2 cellular contexts compared by ENCODE assay signal in the genomic region with DNA sequence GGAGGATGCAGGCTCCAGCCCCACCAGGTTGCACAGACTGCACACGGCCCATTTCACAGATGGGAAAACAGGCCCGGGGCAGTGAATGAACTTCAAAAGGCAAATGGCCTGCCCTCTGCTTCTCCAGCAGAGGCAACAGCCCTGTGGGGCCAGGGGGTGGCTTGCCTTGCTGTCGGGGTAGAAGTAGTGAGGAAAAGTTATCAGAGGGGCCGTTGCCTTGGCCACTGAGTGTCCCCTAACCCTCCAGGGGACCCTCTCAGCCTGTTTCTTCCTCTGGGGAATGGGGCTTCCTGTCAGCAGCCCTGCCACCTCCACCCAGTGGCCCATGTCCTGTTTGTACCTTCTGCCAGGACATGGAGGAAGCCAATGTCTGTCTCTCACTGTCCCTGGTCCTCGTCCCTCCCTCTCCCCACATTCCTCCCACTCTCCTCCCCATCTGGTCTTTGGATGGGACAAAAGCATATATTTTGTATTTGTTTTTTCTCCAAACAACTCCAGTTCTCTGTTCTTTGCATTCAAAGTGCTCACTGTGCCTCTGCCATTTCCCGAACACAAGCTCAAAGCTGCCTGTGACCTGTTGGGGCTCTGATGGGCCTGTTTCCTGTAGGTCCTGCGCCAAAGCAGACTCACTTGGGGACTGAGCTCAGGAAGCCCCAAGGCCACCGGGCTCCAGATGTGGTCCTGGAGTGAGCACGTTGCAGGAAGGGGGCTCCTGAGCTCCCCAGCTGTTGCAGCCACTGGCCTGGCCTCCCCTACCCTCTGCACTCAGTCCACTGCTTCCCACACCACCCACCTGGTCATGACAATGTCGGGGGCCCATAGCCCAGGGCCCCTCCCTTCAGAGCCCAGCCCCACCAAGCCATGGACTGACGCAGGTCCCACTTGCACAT.
TF ChIP-seq lines count a peak whose summit lies in the region.

No MANE protein-coding gene starts in this region.

TF ChIP-seq in SK-N-SH, 30 proteins besides CTCF, POLR2A, EP300 and RAD21:
- TF ChIP-seq SMC3 (IDR thresholded peaks at IDR 0.05; ENCODE audit: low read depth, low read length) (no peak), GATA2 (CRISPR knock-in tag; IDR thresholded peaks at IDR 0.05) (no peak), NFIC (IDR thresholded peaks at IDR 0.05; ENCODE audit: borderline replicate concordance) (no peak), RXRA (IDR thresholded peaks at IDR 0.05; ENCODE audit: borderline replicate concordance, low read depth) (no peak), TCF12 (IDR thresholded peaks at IDR 0.05) (no peak), FOXJ3 (CRISPR knock-in tag; IDR thresholded peaks at IDR 0.05) (no peak), GABPA (IDR thresholded peaks at IDR 0.05; ENCODE audit: low read depth) (no peak), SIN3A (IDR thresholded peaks at IDR 0.05; ENCODE audit: borderline replicate concordance, low read depth, low read length) (no peak), JUND (IDR thresholded peaks at IDR 0.05) (no peak), NRF1 (IDR thresholded peaks at IDR 0.05; ENCODE audit: low read depth, low read length) (no peak), MXI1 (IDR thresholded peaks at IDR 0.05; ENCODE audit: low read depth, low read length) (no peak), POLR2AphosphoS5 (IDR thresholded peaks at IDR 0.05; ENCODE audit: low read depth, low read length) (no peak), FOXM1 (IDR thresholded peaks at IDR 0.05; ENCODE audit: low read depth) (no peak), ELF1 (IDR thresholded peaks at IDR 0.05) (no peak), TAF1 (IDR thresholded peaks at IDR 0.05; ENCODE audit: borderline replicate concordance, low read depth, low read length) (no peak), MEF2A (IDR thresholded peaks at IDR 0.05; ENCODE audit: borderline replicate concordance, low read depth) (no peak), RCOR1 (IDR thresholded peaks at IDR 0.05; ENCODE audit: low read length) (no peak), FOSL2 (IDR thresholded peaks at IDR 0.05; ENCODE audit: borderline replicate concordance, low read depth) (no peak)
- TF ChIP-seq, protein P1, sequence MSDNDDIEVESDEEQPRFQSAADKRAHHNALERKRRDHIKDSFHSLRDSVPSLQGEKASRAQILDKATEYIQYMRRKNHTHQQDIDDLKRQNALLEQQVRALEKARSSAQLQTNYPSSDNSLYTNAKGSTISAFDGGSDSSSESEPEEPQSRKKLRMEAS (IDR thresholded peaks at IDR 0.05; ENCODE audit: low read depth), result no peak
- TF ChIP-seq, protein P2, sequence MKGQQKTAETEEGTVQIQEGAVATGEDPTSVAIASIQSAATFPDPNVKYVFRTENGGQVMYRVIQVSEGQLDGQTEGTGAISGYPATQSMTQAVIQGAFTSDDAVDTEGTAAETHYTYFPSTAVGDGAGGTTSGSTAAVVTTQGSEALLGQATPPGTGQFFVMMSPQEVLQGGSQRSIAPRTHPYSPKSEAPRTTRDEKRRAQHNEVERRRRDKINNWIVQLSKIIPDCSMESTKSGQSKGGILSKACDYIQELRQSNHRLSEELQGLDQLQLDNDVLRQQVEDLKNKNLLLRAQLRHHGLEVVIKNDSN (IDR thresholded peaks at IDR 0.05; ENCODE audit: borderline replicate concordance, low read depth), result no peak

TF ChIP-seq in SK-N-SH treated with all-trans-retinoic acid at 6 μM for 48 hours, 23 proteins besides CTCF, POLR2A, EP300 and RAD21:
- TF ChIP-seq, protein P3, sequence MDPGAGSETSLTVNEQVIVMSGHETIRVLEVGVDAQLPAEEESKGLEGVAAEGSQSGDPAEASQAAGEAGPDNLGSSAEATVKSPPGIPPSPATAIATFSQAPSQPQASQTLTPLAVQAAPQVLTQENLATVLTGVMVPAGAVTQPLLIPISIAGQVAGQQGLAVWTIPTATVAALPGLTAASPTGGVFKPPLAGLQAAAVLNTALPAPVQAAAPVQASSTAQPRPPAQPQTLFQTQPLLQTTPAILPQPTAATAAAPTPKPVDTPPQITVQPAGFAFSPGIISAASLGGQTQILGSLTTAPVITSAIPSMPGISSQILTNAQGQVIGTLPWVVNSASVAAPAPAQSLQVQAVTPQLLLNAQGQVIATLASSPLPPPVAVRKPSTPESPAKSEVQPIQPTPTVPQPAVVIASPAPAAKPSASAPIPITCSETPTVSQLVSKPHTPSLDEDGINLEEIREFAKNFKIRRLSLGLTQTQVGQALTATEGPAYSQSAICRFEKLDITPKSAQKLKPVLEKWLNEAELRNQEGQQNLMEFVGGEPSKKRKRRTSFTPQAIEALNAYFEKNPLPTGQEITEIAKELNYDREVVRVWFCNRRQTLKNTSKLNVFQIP (CRISPR knock-in tag; IDR thresholded peaks at IDR 0.05; ENCODE audit: borderline replicate concordance, low read depth), result no peak
- TF ChIP-seq ZFP3 (CRISPR knock-in tag; IDR thresholded peaks at IDR 0.05), result no peak
- TF ChIP-seq ZNF70 (CRISPR knock-in tag; IDR thresholded peaks at IDR 0.05), result no peak
- TF ChIP-seq, protein P4, sequence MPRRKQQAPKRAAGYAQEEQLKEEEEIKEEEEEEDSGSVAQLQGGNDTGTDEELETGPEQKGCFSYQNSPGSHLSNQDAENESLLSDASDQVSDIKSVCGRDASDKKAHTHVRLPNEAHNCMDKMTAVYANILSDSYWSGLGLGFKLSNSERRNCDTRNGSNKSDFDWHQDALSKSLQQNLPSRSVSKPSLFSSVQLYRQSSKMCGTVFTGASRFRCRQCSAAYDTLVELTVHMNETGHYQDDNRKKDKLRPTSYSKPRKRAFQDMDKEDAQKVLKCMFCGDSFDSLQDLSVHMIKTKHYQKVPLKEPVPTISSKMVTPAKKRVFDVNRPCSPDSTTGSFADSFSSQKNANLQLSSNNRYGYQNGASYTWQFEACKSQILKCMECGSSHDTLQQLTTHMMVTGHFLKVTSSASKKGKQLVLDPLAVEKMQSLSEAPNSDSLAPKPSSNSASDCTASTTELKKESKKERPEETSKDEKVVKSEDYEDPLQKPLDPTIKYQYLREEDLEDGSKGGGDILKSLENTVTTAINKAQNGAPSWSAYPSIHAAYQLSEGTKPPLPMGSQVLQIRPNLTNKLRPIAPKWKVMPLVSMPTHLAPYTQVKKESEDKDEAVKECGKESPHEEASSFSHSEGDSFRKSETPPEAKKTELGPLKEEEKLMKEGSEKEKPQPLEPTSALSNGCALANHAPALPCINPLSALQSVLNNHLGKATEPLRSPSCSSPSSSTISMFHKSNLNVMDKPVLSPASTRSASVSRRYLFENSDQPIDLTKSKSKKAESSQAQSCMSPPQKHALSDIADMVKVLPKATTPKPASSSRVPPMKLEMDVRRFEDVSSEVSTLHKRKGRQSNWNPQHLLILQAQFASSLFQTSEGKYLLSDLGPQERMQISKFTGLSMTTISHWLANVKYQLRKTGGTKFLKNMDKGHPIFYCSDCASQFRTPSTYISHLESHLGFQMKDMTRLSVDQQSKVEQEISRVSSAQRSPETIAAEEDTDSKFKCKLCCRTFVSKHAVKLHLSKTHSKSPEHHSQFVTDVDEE (CRISPR knock-in tag; IDR thresholded peaks at IDR 0.05), result no peak
- TF ChIP-seq, protein P5, sequence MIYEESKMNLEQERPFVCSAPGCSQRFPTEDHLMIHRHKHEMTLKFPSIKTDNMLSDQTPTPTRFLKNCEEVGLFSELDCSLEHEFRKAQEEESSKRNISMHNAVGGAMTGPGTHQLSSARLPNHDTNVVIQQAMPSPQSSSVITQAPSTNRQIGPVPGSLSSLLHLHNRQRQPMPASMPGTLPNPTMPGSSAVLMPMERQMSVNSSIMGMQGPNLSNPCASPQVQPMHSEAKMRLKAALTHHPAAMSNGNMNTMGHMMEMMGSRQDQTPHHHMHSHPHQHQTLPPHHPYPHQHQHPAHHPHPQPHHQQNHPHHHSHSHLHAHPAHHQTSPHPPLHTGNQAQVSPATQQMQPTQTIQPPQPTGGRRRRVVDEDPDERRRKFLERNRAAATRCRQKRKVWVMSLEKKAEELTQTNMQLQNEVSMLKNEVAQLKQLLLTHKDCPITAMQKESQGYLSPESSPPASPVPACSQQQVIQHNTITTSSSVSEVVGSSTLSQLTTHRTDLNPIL (CRISPR knock-in tag; IDR thresholded peaks at IDR 0.05; ENCODE audit: low read depth), result no peak
- TF ChIP-seq RARB (CRISPR knock-in tag; IDR thresholded peaks at IDR 0.05), result no peak
- no peak for TF ChIP-seq ZFP30 (CRISPR knock-in tag; IDR thresholded peaks at IDR 0.05)
- no peak for TF ChIP-seq ESRRG (CRISPR knock-in tag; IDR thresholded peaks at IDR 0.05)
- no peak for TF ChIP-seq GLIS3 (CRISPR knock-in tag; IDR thresholded peaks at IDR 0.05)
- no peak for TF ChIP-seq TOX (CRISPR knock-in tag; IDR thresholded peaks at IDR 0.05; ENCODE audit: borderline replicate concordance)
- no peak for TF ChIP-seq OSR1 (CRISPR knock-in tag; IDR thresholded peaks at IDR 0.05)
- TF ChIP-seq ARNTL (CRISPR knock-in tag; IDR thresholded peaks at IDR 0.05; ENCODE audit: borderline replicate concordance, low read depth), result no peak
- no peak for TF ChIP-seq ISL1 (CRISPR knock-in tag; IDR thresholded peaks at IDR 0.05)
- TF ChIP-seq, protein P6, sequence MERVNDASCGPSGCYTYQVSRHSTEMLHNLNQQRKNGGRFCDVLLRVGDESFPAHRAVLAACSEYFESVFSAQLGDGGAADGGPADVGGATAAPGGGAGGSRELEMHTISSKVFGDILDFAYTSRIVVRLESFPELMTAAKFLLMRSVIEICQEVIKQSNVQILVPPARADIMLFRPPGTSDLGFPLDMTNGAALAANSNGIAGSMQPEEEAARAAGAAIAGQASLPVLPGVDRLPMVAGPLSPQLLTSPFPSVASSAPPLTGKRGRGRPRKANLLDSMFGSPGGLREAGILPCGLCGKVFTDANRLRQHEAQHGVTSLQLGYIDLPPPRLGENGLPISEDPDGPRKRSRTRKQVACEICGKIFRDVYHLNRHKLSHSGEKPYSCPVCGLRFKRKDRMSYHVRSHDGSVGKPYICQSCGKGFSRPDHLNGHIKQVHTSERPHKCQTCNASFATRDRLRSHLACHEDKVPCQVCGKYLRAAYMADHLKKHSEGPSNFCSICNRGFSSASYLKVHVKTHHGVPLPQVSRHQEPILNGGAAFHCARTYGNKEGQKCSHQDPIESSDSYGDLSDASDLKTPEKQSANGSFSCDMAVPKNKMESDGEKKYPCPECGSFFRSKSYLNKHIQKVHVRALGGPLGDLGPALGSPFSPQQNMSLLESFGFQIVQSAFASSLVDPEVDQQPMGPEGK (CRISPR knock-in tag; IDR thresholded peaks at IDR 0.05; ENCODE audit: borderline replicate concordance), result no peak
- no peak for TF ChIP-seq PPARA (CRISPR knock-in tag; IDR thresholded peaks at IDR 0.05; ENCODE audit: borderline replicate concordance)
- TF ChIP-seq, protein P7, sequence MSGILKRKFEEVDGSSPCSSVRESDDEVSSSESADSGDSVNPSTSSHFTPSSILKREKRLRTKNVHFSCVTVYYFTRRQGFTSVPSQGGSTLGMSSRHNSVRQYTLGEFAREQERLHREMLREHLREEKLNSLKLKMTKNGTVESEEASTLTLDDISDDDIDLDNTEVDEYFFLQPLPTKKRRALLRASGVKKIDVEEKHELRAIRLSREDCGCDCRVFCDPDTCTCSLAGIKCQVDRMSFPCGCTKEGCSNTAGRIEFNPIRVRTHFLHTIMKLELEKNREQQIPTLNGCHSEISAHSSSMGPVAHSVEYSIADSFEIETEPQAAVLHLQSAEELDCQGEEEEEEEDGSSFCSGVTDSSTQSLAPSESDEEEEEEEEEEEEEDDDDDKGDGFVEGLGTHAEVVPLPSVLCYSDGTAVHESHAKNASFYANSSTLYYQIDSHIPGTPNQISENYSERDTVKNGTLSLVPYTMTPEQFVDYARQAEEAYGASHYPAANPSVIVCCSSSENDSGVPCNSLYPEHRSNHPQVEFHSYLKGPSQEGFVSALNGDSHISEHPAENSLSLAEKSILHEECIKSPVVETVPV (CRISPR knock-in tag; IDR thresholded peaks at IDR 0.05), result no peak
- no peak for TF ChIP-seq CSDC2 (CRISPR knock-in tag; IDR thresholded peaks at IDR 0.05)
